ENCODE assay signal across 23 cellular contexts in genomic region chr22:20222764-20223420, GRCh38. TPM values are rescaled to one million over a fixed set of nuclear protein-coding genes. Genes with fewer than 3 reads are reported as not detected.
DNase-seq lines count a peak whose midpoint lies in the region; ATAC-seq and TF ChIP-seq lines count a peak whose summit lies in the region.
"Had no signal": no experiment of that assay in that cellular context is flagged by ENCODE, and none has a peak within 500 bp of the region (broad histone marks: within the 10 kb centered on the region; RNA-seq: fewer than 3 reads in every experiment).

No MANE protein-coding gene starts in this region.

- peaks cover 8 to 25% of the 10 kb centered on the region in 2 donors for H3K4me1 ChIP-seq in ascending aorta
- peaks cover 0 to 30% (median 14%) of the 10 kb centered on the region in 4 donors for H3K4me1 ChIP-seq in right lobe of liver
- peaks cover 0 to 40% (median 26%) of the 10 kb centered on the region in 4 donors for H3K4me1 ChIP-seq in tibial artery

- no peaks in the 10 kb centered on the region for H3K27me3 ChIP-seq in ascending aorta
- no peaks in the 10 kb centered on the region for H3K27me3 ChIP-seq in right lobe of liver
- H3K27me3 ChIP-seq in tibial artery: no peaks in the 10 kb centered on the region

- H3K4me3 ChIP-seq in ascending aorta (peak overlapping the region in 1 of 2 donors; percentile 15), right lobe of liver (no peak overlapping the region), tibial artery (no peak overlapping the region)
- H3K4me3 ChIP-seq: SK-N-MC had no signal

- peak overlapping the region; percentile 70 to 72 for H3K27ac ChIP-seq in ascending aorta
- peak overlapping the region in 2 of 3 donors; percentile 60 to 85 for H3K27ac ChIP-seq in right lobe of liver
- H3K27ac ChIP-seq in tibial artery: peak overlapping the region; percentile 27 to 55

- intact Hi-C loops in ascending aorta (cut with DNase I) (no loop called here), right lobe of liver (cut with DNase I) (no loop called here), tibial artery (cut with DNase I; ENCODE audit: low total_unique reads) (no loop called here)

- DNase-seq in DMS 273 (lab: John Stamatoyannopoulos, UW; ENCODE audit: unreplicated experiment) (peak; percentile 20), DMS 273 treated with DMSO at 0.1 percent for 48 hours (lab: John Stamatoyannopoulos, UW) (no peak), ascending aorta (ENCODE audit: low spot score in 2 of 2) (no peak), right lobe of liver (no peak), tibial artery (no peak), retina (no peak)
- DNase-seq: AML-193; Calu3; CD4-positive, CD25-positive, alpha-beta regulatory T cell; HFFc6; IMR-90; Karpas-422; NCI-H1048; NCI-H1436; NCI-H1930; NCI-H226; NCI-H524; NCI-H82; OCI-M1; Right ventricle myocardium superior had no signal

- 64% methylated on average over 3 of the region's 7 CpGs for WGBS in right lobe of liver (ENCODE audit: insufficient coverage, low coverage, low lambda C conversion rate, missing lambda C conversion rate)

- H3K36me3 ChIP-seq in ascending aorta (no peaks in the 10 kb centered on the region), right lobe of liver (no peaks in the 10 kb centered on the region), tibial artery (no peaks in the 10 kb centered on the region)

- no peak for TF ChIP-seq POLR2A in right lobe of liver (IDR thresholded peaks at IDR 0.05)

- ATAC-seq in right lobe of liver (peak in 3 of 4 donors; percentile 1 to 16 (median 2)), HG03196 (IDR thresholded peaks at IDR 0.05; ENCODE audit: unreplicated experiment) (no peak), GM19035 (IDR thresholded peaks at IDR 0.05; ENCODE audit: unreplicated experiment) (no peak)

- no peaks in the 10 kb centered on the region for H3K9me3 ChIP-seq in ascending aorta
- no peaks in the 10 kb centered on the region for H3K9me3 ChIP-seq in right lobe of liver
- H3K9me3 ChIP-seq in tibial artery: peaks cover 0 to 6% (median 0%) of the 10 kb centered on the region in 3 donors

- TF ChIP-seq CTCF in ascending aorta (IDR thresholded peaks at IDR 0.05) (no peak), right lobe of liver (IDR thresholded peaks at IDR 0.05) (no peak), tibial artery (IDR thresholded peaks at IDR 0.05) (no peak)

RNA-seq across cellular contexts. Expression of gene RTN4R, which starts 45.2 kb away (rescaled TPM):
- total RNA-seq in ascending aorta (0.43 TPM), right lobe of liver (10 to 100 TPM in 2 of 6 experiments, 1 to 10 TPM in 4; 3.0 to 12.4 (median 8.5) TPM)

Comparison
In these comparisons a context has a peak if more than half of its experiments do, and no peak if none do; other contexts are left out.
1. ATAC-seq: peak in right lobe of liver (3 of 4); none in HG03196 (single experiment) and GM19035 (single experiment).
2. Peak in every context shown above with its lines, with median percentiles within 50 percentile points of each other: H3K27ac ChIP-seq.